28 cellular contexts compared by ENCODE assay signal in the genomic region with DNA sequence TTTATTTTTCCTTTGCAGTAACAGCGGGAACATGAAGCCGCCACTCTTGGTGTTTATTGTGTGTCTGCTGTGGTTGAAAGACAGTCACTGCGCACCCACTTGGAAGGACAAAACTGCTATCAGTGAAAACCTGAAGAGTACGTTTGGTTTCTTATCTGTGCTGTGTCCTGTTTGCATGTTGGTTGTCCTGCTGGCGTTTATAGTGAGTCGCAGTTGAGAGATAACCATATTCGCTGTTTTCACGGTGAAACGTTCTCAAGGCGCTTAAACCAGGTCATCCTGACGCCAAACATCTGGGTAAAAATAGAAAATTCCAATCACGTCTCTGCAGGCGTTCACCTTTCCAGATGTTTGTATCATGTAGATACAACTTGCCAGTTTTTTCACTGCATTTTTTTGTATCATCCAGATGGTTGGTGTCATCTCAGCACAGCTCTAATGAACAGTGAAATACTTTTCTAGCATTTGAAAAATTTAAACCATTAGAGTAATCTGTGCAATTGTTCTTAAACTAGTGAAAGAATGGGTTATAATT. TPM values are rescaled to one million over a fixed set of nuclear protein-coding genes. Genes with fewer than 3 reads are reported as not detected.
"Had no signal": no experiment of that assay in that cellular context is flagged by ENCODE, and none has a peak within 500 bp of the region (broad histone marks: within the 10 kb centered on the region; RNA-seq: fewer than 3 reads in every experiment).

No MANE protein-coding gene starts in this region.

- H3K4me1 ChIP-seq: psoas muscle, right lobe of liver, thyroid gland had no signal

- FAIRE-seq: islet of Langerhans had no signal

- DNase-seq: effector CD4-positive, alpha-beta T cell; endodermal cell; foreskin melanocyte; head of caudate nucleus; hypothalamus; kidney glomerular epithelial cell; mammary epithelial cell; naive thymus-derived CD4-positive, alpha-beta T cell; nephron progenitor cell; psoas muscle; retina; right lobe of liver; stimulated activated CD4-positive, alpha-beta T cell treated with anti-CD3 and anti-CD28 coated beads, Interleukin-4, amount 100 ng/mL, for 1 hour; stimulated activated CD8-positive, alpha-beta memory T cell treated with anti-CD3 and anti-CD28 coated beads, Interleukin-4, amount 100 ng/mL, for 48 hours; stimulated activated naive CD8-positive, alpha-beta T cell treated with anti-CD3 and anti-CD28 coated beads, Interleukin-15, Interleukin-2, amounts not matched to agents 100 U/mL and 50 U/mL, for 24 hours; thyroid gland; upper lobe of left lung had no signal

- ATAC-seq: naive thymus-derived CD4-positive, alpha-beta T cell; psoas muscle; right lobe of liver; stimulated activated effector memory CD8-positive, alpha-beta T cell treated with anti-CD3 and anti-CD28 coated beads, Interleukin-12 subunit alpha, Interleukin-12 subunit beta, amount 100 ng/mL, for 72 hours; stimulated activated naive CD8-positive, alpha-beta T cell treated with anti-CD3 and anti-CD28 coated beads, Interleukin-15, Interleukin-2, amounts not matched to agents 100 U/mL and 50 U/mL, for 24 hours had no signal

- H3K36me3 ChIP-seq: right lobe of liver, suprapubic skin, thyroid gland, upper lobe of left lung had no signal

- H3K27ac ChIP-seq: coronary artery, psoas muscle, right lobe of liver, suprapubic skin, thyroid gland, upper lobe of left lung had no signal

- H3K9me3 ChIP-seq: psoas muscle, right lobe of liver, suprapubic skin, thyroid gland, upper lobe of left lung had no signal

- H3K27me3 ChIP-seq: right lobe of liver, suprapubic skin, thyroid gland had no signal

- H3K4me3 ChIP-seq: coronary artery, psoas muscle, right lobe of liver, suprapubic skin, thyroid gland, upper lobe of left lung had no signal

RNA-seq across cellular contexts. Expression of a gene that starts 21.2 kb away (rescaled TPM):
- total RNA-seq: dermis microvascular lymphatic vessel endothelial cell, endothelial cell of umbilical vein, liver, mesenteric fat pad, mononuclear cell, psoas muscle, right lobe of liver had no signal
- polyA plus RNA-seq: endothelial cell of umbilical vein, psoas muscle had no signal

RNA-seq across cellular contexts. Expression of a gene that starts 37.9 kb away (rescaled TPM):
- total RNA-seq: dermis microvascular lymphatic vessel endothelial cell; endodermal cell; endothelial cell of umbilical vein; liver; mammary epithelial cell; mesenteric fat pad; naive thymus-derived CD4-positive, alpha-beta T cell; osteoblast; psoas muscle; right lobe of liver; suprapubic skin; upper lobe of left lung had no signal
- polyA plus RNA-seq: endothelial cell of umbilical vein; esophagus; liver; mammary epithelial cell; naive thymus-derived CD4-positive, alpha-beta T cell; psoas muscle had no signal

RNA-seq across cellular contexts. Expression of a gene that starts 39.4 kb away (rescaled TPM):
- polyA plus RNA-seq: naive thymus-derived CD4-positive, alpha-beta T cell had no signal
